In genomic region chr9:84711936-84712335, GRCh38 we compare ENCODE assay signal across 2 cellular contexts.
TF ChIP-seq lines count a peak whose summit lies in the region.

No MANE protein-coding gene starts in this region.

TF ChIP-seq in GM12878, 131 proteins besides CTCF, POLR2A, EP300 and RAD21 (continued from another document):
- TF ChIP-seq ZNF687 (IDR thresholded peaks at IDR 0.05) (peak; percentile 48; the same call in 1 of the 2 replicates), IKZF2 (IDR thresholded peaks at IDR 0.05) (peak; percentile 35 to 36; a peak in 2 of 4 replicates), BCL11A (IDR thresholded peaks at IDR 0.05; ENCODE audit: low read depth, low read length) (no peak), RAD51 (IDR thresholded peaks at IDR 0.05) (peak; percentile 35; the same call in 1 of the 2 replicates)
TF ChIP-seq in GM12878: peak in this region for 4.

TF ChIP-seq in WTC11, 78 proteins besides CTCF, POLR2A, EP300 and RAD21 (continued from another document):
- TF ChIP-seq ATF2 (CRISPR knock-in tag; IDR thresholded peaks at IDR 0.05; ENCODE audit: borderline replicate concordance, low read depth) (no peak), MYBL2 (CRISPR knock-in tag; IDR thresholded peaks at IDR 0.05) (no peak), CREM (CRISPR knock-in tag; IDR thresholded peaks at IDR 0.05) (no peak), ATF6 (CRISPR knock-in tag; IDR thresholded peaks at IDR 0.05) (no peak)
